10 cellular contexts compared by ENCODE assay signal in the genomic region with DNA sequence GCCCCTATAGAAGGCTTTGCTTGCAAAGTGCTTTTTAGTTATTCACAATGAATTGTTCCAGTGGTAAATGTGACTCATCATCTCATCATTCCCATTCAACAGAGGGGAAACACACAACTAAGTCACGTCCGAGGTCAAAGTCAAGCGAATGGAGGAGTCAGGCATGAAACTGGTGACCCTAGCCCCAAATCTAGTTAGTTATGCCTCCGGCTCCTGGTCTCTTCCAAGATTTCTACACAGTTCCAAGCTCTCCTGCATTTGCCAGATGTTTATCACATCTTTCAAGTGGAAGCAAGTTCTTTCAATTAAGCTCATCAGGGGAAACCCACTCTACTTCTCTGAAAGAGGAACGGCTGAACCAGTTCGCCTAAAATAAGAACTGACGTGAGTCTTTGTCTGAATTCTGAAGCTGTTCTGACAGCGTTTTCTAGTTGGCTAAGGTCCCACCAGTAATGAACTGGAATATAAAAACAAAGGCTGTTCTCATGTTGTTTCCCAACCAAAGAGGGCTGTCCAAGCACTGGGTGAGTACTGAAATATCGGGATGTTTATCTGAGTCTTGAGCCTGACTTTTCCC.
DNase-seq lines count a peak whose midpoint lies in the region; ATAC-seq and TF ChIP-seq lines count a peak whose summit lies in the region.
"Had no signal": no experiment of that assay in that cellular context is flagged by ENCODE, and none has a peak within 500 bp of the region (broad histone marks: within the 10 kb centered on the region; RNA-seq: fewer than 3 reads in every experiment).

No MANE protein-coding gene starts in this region.

- no peak overlapping the region for H2BK5ac ChIP-seq in IMR-90 (ENCODE audit: low read depth, low read length, poor library complexity, severe bottlenecking)

- CTCF ChIA-PET in IMR-90 (lab: Yijun Ruan, JAX), result no interaction called here

- no peak overlapping the region for H2BK120ac ChIP-seq in IMR-90 (ENCODE audit: low read depth, low read length)

- H3K79me1 ChIP-seq in IMR-90 (ENCODE audit: low read depth in 1 of 2, low read length in 2 of 2), result no peaks in the 10 kb centered on the region

- H3K4me2 ChIP-seq in IMR-90 (ENCODE audit: low read depth, low read length), result peak overlapping the region; percentile 17; the same call in 1 of the 2 replicates

- dilution Hi-C loops in IMR-90 (cut with HindIII; ENCODE audit: low sequenced_read_pairs, unreplicated experiment), result no loop called here

- intact Hi-C loops in IMR-90 (cut with micrococcal nuclease), result no loop called here

- no peaks in the 10 kb centered on the region for H3K36me3 ChIP-seq in IMR-90 (ENCODE audit: control insufficient read depth, insufficient read depth, low read length)
- H3K36me3 ChIP-seq: SJSA1 had no signal

- no peak overlapping the region for H2BK20ac ChIP-seq in IMR-90 (ENCODE audit: low read depth, low read length)

- no peak overlapping the region for H3K18ac ChIP-seq in IMR-90 (ENCODE audit: low read depth, low read length)

- H3K4me1 ChIP-seq in IMR-90 (ENCODE audit: control insufficient read depth, insufficient read depth, low read length), result no peaks in the 10 kb centered on the region

- POLR2A ChIA-PET in IMR-90 (lab: Charles Lee; ENCODE audit: unreplicated experiment), result no interaction called here

- H3K9me3 ChIP-seq in IMR-90 (ENCODE audit: control insufficient read depth, insufficient read depth, low read length), result no peaks in the 10 kb centered on the region
- H3K9me3 ChIP-seq: SJSA1 had no signal

- H2BK15ac ChIP-seq in IMR-90 (ENCODE audit: low read depth, low read length), result no peak overlapping the region

- TF ChIP-seq RAD21 in IMR-90 (IDR thresholded peaks at IDR 0.05; ENCODE audit: low read length), result no peak

- H3K56ac ChIP-seq in IMR-90 (ENCODE audit: extremely low read depth, insufficient read depth, low read length), result no peak overlapping the region

- no peak overlapping the region for H3K9ac ChIP-seq in IMR-90 (ENCODE audit: low read depth, low read length)

- no peak overlapping the region for H2AK5ac ChIP-seq in IMR-90 (ENCODE audit: low read depth, low read length)

- H3K27ac ChIP-seq in IMR-90 (ENCODE audit: insufficient read depth, low read length), result no peak overlapping the region
- H3K27ac ChIP-seq: HL-60, SJSA1 had no signal

- no peak overlapping the region for H2AFZ ChIP-seq in IMR-90 (replicated peaks; ENCODE audit: low read length, poor library complexity)

- no peak overlapping the region for H4K91ac ChIP-seq in IMR-90 (ENCODE audit: insufficient read depth, low read depth, low read length)

- H3K4ac ChIP-seq in IMR-90 (ENCODE audit: low read depth, low read length), result no peak overlapping the region

- BruUV-seq in IMR-90 (replicated peaks; lab: Mats Ljungman, UMichigan), result no TSS peak

- no peak overlapping the region for H3K14ac ChIP-seq in IMR-90 (replicated peaks; ENCODE audit: low read depth, low read length)

- H2AK9ac ChIP-seq in IMR-90 (replicated peaks; ENCODE audit: low read depth, low read length, poor library complexity), result no peak overlapping the region

- in situ Hi-C loops in Caki2 (cut with HindIII; ENCODE audit: low pct_unique_long_range_greater_than_20kb, low sequenced_read_pairs), result no loop called here
- in situ Hi-C loops in IMR-90 (cut with MboI; ENCODE audit: low sequenced_read_pairs), result no loop called here

- TF ChIP-seq CTCF in IMR-90 (conservative IDR thresholded peaks at IDR 0.05; ENCODE audit: low read depth, low read length), result no peak

- no peak overlapping the region for H3K23ac ChIP-seq in IMR-90 (ENCODE audit: low read depth, low read length)

- H3K27me3 ChIP-seq in IMR-90 (ENCODE audit: control insufficient read depth, insufficient read depth, low read length), result no peaks in the 10 kb centered on the region
- H3K27me3 ChIP-seq: SJSA1 had no signal

- no peak overlapping the region for H4K8ac ChIP-seq in IMR-90 (ENCODE audit: low read depth in 2 of 2, low read length in 2 of 2)

- DNase-seq in Caki2 (ENCODE audit: low read depth) (peak; percentile 40), IMR-90 (peak; percentile 34), glomerular visceral epithelial cell (ENCODE audit: extremely low spot score) (peak; percentile 25), LoVo (ENCODE audit: low spot score) (no peak), NCI-H146 (lab: John Stamatoyannopoulos, UW) (no peak), DMS 273 (lab: John Stamatoyannopoulos, UW; ENCODE audit: unreplicated experiment) (no peak), OCI-M2 (lab: John Stamatoyannopoulos, UW; ENCODE audit: unreplicated experiment) (no peak)

- ATAC-seq in GM19463 (IDR thresholded peaks at IDR 0.05; ENCODE audit: unreplicated experiment), result peak; percentile 74
- ATAC-seq in IMR-90 (ENCODE audit: low read depth), result no peak

- no peak overlapping the region for H4K5ac ChIP-seq in IMR-90 (ENCODE audit: low read depth, low read length)

- no peak overlapping the region for H3K4me3 ChIP-seq in IMR-90 (ENCODE audit: insufficient read depth, low read depth, low read length)
- H3K4me3 ChIP-seq: SJSA1 had no signal

- no peak for TF ChIP-seq POLR2A in IMR-90 (IDR thresholded peaks at IDR 0.05; ENCODE audit: low read depth, low read length)

- H3K9me1 ChIP-seq in IMR-90 (ENCODE audit: insufficient read depth, low read length), result no peaks in the 10 kb centered on the region

- H4K20me1 ChIP-seq in IMR-90 (ENCODE audit: insufficient read depth, low read length), result no peaks in the 10 kb centered on the region

- WGBS in IMR-90 (ENCODE audit: extremely low coverage in 2 of 2, insufficient read length in 1 of 2), 2 experiments, result no CpG with 5 or more reads among the region's 9 CpGs

TF ChIP-seq in IMR-90, 13 proteins besides CTCF, POLR2A, EP300 and RAD21:
- TF ChIP-seq RFX5 (IDR thresholded peaks at IDR 0.05; ENCODE audit: low read depth, low read length), result no peak
- TF ChIP-seq MAFK (IDR thresholded peaks at IDR 0.05; ENCODE audit: low read depth, low read length), result no peak
- TF ChIP-seq CEBPB (IDR thresholded peaks at IDR 0.05; ENCODE audit: low read depth, low read length), result no peak
- no peak for TF ChIP-seq FOS (IDR thresholded peaks at IDR 0.05; ENCODE audit: low read depth, low read length)
- no peak for TF ChIP-seq CHD1 (IDR thresholded peaks at IDR 0.05; ENCODE audit: low read depth, low read length)
- no peak for TF ChIP-seq SMC3 (IDR thresholded peaks at IDR 0.05; ENCODE audit: low read depth, low read length)
- TF ChIP-seq MAZ (IDR thresholded peaks at IDR 0.05; ENCODE audit: borderline replicate concordance, low read depth, low read length), result no peak
- TF ChIP-seq RCOR1 (IDR thresholded peaks at IDR 0.05; ENCODE audit: insufficient replicate concordance, low read length), result no peak
- TF ChIP-seq BHLHE40 (IDR thresholded peaks at IDR 0.05; ENCODE audit: low read depth, low read length), result no peak
- TF ChIP-seq, protein P1, sequence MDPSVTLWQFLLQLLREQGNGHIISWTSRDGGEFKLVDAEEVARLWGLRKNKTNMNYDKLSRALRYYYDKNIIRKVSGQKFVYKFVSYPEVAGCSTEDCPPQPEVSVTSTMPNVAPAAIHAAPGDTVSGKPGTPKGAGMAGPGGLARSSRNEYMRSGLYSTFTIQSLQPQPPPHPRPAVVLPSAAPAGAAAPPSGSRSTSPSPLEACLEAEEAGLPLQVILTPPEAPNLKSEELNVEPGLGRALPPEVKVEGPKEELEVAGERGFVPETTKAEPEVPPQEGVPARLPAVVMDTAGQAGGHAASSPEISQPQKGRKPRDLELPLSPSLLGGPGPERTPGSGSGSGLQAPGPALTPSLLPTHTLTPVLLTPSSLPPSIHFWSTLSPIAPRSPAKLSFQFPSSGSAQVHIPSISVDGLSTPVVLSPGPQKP (IDR thresholded peaks at IDR 0.05; ENCODE audit: borderline replicate concordance, low read depth, low read length), result no peak
- TF ChIP-seq MXI1 (IDR thresholded peaks at IDR 0.05; ENCODE audit: borderline replicate concordance, low read depth, low read length), result no peak
- TF ChIP-seq, protein P2, sequence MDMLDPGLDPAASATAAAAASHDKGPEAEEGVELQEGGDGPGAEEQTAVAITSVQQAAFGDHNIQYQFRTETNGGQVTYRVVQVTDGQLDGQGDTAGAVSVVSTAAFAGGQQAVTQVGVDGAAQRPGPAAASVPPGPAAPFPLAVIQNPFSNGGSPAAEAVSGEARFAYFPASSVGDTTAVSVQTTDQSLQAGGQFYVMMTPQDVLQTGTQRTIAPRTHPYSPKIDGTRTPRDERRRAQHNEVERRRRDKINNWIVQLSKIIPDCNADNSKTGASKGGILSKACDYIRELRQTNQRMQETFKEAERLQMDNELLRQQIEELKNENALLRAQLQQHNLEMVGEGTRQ (IDR thresholded peaks at IDR 0.05; ENCODE audit: low read depth, low read length), result no peak
- no peak for TF ChIP-seq NFE2L2 (IDR thresholded peaks at IDR 0.05; ENCODE audit: low read depth, low read length)

Comparison
In these comparisons a context has a peak if more than half of its experiments do, and no peak if none do; other contexts are left out.
1. DNase-seq: peak in Caki2 (single experiment), IMR-90 (single experiment) and glomerular visceral epithelial cell (single experiment); none in LoVo (single experiment), NCI-H146 (single experiment), DMS 273 (single experiment) and OCI-M2 (single experiment).